Comparison of ENCODE assay signal across 16 cellular contexts in genomic region chr1:39261712-39262221, GRCh38. TPM values are rescaled to one million over a fixed set of nuclear protein-coding genes. Genes with fewer than 3 reads are reported as not detected.
DNase-seq lines count a peak whose midpoint lies in the region; ATAC-seq, FAIRE-seq and TF ChIP-seq lines count a peak whose summit lies in the region.
"Had no signal": no experiment of that assay in that cellular context is flagged by ENCODE, and none has a peak within 500 bp of the region (broad histone marks: within the 10 kb centered on the region; RNA-seq: fewer than 3 reads in every experiment).

No MANE protein-coding gene starts in this region.

- no TSS peak for BruUV-seq in MCF 10A (replicated peaks; lab: Mats Ljungman, UMichigan)
- no TSS peak for BruUV-seq in mammary epithelial cell (replicated peaks; lab: Mats Ljungman, UMichigan)

- H3K79me2 ChIP-seq in mammary epithelial cell (ENCODE audit: insufficient read depth, low read length) = peaks cover 64% of the 10 kb centered on the region

- H4K20me1 ChIP-seq in mammary epithelial cell (ENCODE audit: insufficient read depth, low read length) = no peaks in the 10 kb centered on the region

- TF ChIP-seq CTCF in MCF 10A (IDR thresholded peaks at IDR 0.05; ENCODE audit: unreplicated experiment) (no peak), mammary epithelial cell (conservative IDR thresholded peaks at IDR 0.05 in 1 of 2, IDR thresholded peaks at IDR 0.05 in 1 of 2; ENCODE audit: extremely low read depth in 1 of 2, insufficient read depth in 1 of 2, low read depth in 1 of 2, low read length in 2 of 2) (no peak), GM13977 (IDR thresholded peaks at IDR 0.05; ENCODE audit: extremely low read depth, insufficient read depth, missing control alignments) (no peak)

- no peak overlapping the region for H3K9ac ChIP-seq in mammary epithelial cell (ENCODE audit: insufficient read depth, low read length)

- H3K36me3 Mint-ChIP-seq in MCF 10A (ENCODE audit: insufficient read depth, unreplicated experiment) = peaks cover 12% of the 10 kb centered on the region

- POLR2A ChIA-PET in MCF 10A (lab: Yijun Ruan, JAX) = interaction anchor here (0.9 to 3.5 kb wide), 7 partner anchors 14 to 158 kb away, joined by 3 to 18 read pairs (median 4); no protein-coding TSS in a partner anchor

- intact Hi-C loops in MCF 10A (cut with micrococcal nuclease) = no loop called here
- intact Hi-C loops in mammary epithelial cell (cut with micrococcal nuclease) = no loop called here

- no peak for TF ChIP-seq POLR2A in H54 (IDR thresholded peaks at IDR 0.05; ENCODE audit: low read depth, low read length)

- 100% methylated on average over 2 of the region's 2 CpGs for WGBS in mammary epithelial cell (ENCODE audit: low coverage, missing lambda C conversion rate)

- dilution Hi-C loops in mammary epithelial cell (cut with HindIII; ENCODE audit: low sequenced_read_pairs) = no loop called here

- in situ Hi-C loops in mammary epithelial cell (cut with MboI; ENCODE audit: low sequenced_read_pairs in 2 of 2) = loop anchor here (10.0 kb wide), 2 partner anchors 57 to 157 kb away; partner anchors contain the start of gene MACF1 (in 1 of the 2)
- in situ Hi-C loops in GM13977 (cut with MboI; ENCODE audit: low pct_unique_long_range_greater_than_20kb, low sequenced_read_pairs, unreplicated experiment) = loop anchor here (5.0 kb wide), 2 partner anchors 79 to 164 kb away; no protein-coding TSS in a partner anchor

- H3K4me2 ChIP-seq in mammary epithelial cell (ENCODE audit: insufficient read depth, low read depth, low read length) = no peak overlapping the region
- H3K4me2 ChIP-seq: hepatocyte had no signal

- CTCF ChIA-PET in MCF 10A (lab: Yijun Ruan, JAX) (interaction anchor here (0.5 to 8.1 kb wide), 7 partner anchors 8 to 1610 kb away, joined by 3 to 141 read pairs (median 4); no protein-coding TSS in a partner anchor), mammary epithelial cell (lab: Charles Lee; ENCODE audit: low non-redundant PET) (no interaction called here)

- no peak for FAIRE-seq in H54 (lab: Jason Lieb, UNC)

- no peak overlapping the region for H3K4me3 ChIP-seq in mammary epithelial cell (replicated peaks in 1 of 3; ENCODE audit: insufficient read depth in 1 of 3, low read depth in 2 of 3, low read length in 3 of 3)
- H3K4me3 ChIP-seq: hepatocyte had no signal

- no peak overlapping the region for H3K4me3 Mint-ChIP-seq in MCF 10A (ENCODE audit: unreplicated experiment)
- H3K4me3 Mint-ChIP-seq: brain, type B pancreatic cell had no signal

- peaks cover 3% of the 10 kb centered on the region for H3K4me1 ChIP-seq in mammary epithelial cell (ENCODE audit: insufficient read depth, low read length)

- H3K4me1 Mint-ChIP-seq in MCF 10A (ENCODE audit: insufficient read depth, unreplicated experiment) = peaks cover 10% of the 10 kb centered on the region

- no peaks in the 10 kb centered on the region for H3K27me3 Mint-ChIP-seq in MCF 10A (ENCODE audit: insufficient read depth, unreplicated experiment)
- H3K27me3 Mint-ChIP-seq: brain, type B pancreatic cell had no signal

- H3K36me3 ChIP-seq in mammary epithelial cell (ENCODE audit: insufficient read depth, low read length) = peaks cover 2% of the 10 kb centered on the region

- DNase-seq in MCF 10A (ENCODE audit: unreplicated experiment) = peak; percentile 50
- no peak for DNase-seq in mammary epithelial cell
- peak; percentile 17 for DNase-seq in dedifferentiated amniotic fluid mesenchymal stem cell (ENCODE audit: extremely low spot score)
- DNase-seq in H54 (ENCODE audit: insufficient read length, low spot score) = no peak
- DNase-seq in stimulated activated naive CD8-positive, alpha-beta T cell treated with anti-CD3 and anti-CD28 coated beads, Interleukin-15, Interleukin-2, amounts not matched to agents 100 U/mL and 50 U/mL, for 24 hours = no peak
- no peak for DNase-seq in GM13977 (ENCODE audit: low spot score)
- DNase-seq: DMS79 treated with DMSO at 0.1 percent for 48 hours, GOT3, left colon, NCI-H2171 treated with DMSO at 0.1 percent for 48 hours had no signal

- ATAC-seq in SK-N-SH treated with all-trans-retinoic acid at 6 μM for 48 hours (peak; percentile 61), HG03039 (IDR thresholded peaks at IDR 0.05; ENCODE audit: unreplicated experiment) (no peak)
- no peak for ATAC-seq in stimulated activated naive CD8-positive, alpha-beta T cell treated with anti-CD3 and anti-CD28 coated beads, Interleukin-15, Interleukin-2, amounts not matched to agents 100 U/mL and 50 U/mL, for 24 hours
- ATAC-seq: left colon had no signal

- no peaks in the 10 kb centered on the region for H3K9me3 Mint-ChIP-seq in MCF 10A (ENCODE audit: unreplicated experiment)
- H3K9me3 Mint-ChIP-seq: brain, type B pancreatic cell had no signal

- H3K27ac ChIP-seq in mammary epithelial cell (ENCODE audit: insufficient read depth, low read depth, low read length) = no peak overlapping the region
- H3K27ac ChIP-seq: hepatocyte, VCaP had no signal

- H3K9me3 ChIP-seq in mammary epithelial cell (replicated peaks; ENCODE audit: insufficient read depth, low read length) = no peaks in the 10 kb centered on the region

- no peak overlapping the region for H3K27ac Mint-ChIP-seq in MCF 10A (ENCODE audit: low read depth, unreplicated experiment)
- H3K27ac Mint-ChIP-seq: type B pancreatic cell had no signal

- H3K27me3 ChIP-seq in mammary epithelial cell (ENCODE audit: insufficient read depth, low read length) = no peaks in the 10 kb centered on the region
- H3K27me3 ChIP-seq: hepatocyte had no signal

- H2AFZ ChIP-seq in mammary epithelial cell (ENCODE audit: low read depth, low read length) = no peak overlapping the region
- H2AFZ ChIP-seq: hepatocyte had no signal

TF ChIP-seq in SK-N-SH treated with all-trans-retinoic acid at 6 μM for 48 hours, 23 proteins besides CTCF, POLR2A, EP300 and RAD21:
- no peak for TF ChIP-seq ZFP30 (CRISPR knock-in tag; IDR thresholded peaks at IDR 0.05)
- no peak for TF ChIP-seq ISL1 (CRISPR knock-in tag; IDR thresholded peaks at IDR 0.05)
- TF ChIP-seq BACH2 (CRISPR knock-in tag; IDR thresholded peaks at IDR 0.05; ENCODE audit: borderline replicate concordance) = no peak

RNA-seq across cellular contexts. Expression of gene MACF1, which starts 57.3 kb away (rescaled TPM):
- total RNA-seq in MCF 10A (2022) (188 and 197 TPM in 2 replicates), mammary epithelial cell (100 to 1,000 TPM; 304 to 440 TPM)
- 46.4 TPM for polyA plus RNA-seq in mammary epithelial cell
- 258 TPM for polyA minus RNA-seq in mammary epithelial cell

Comparison
In these comparisons a context has a peak if more than half of its experiments do, and no peak if none do; other contexts are left out.
1. DNase-seq: peak in MCF 10A (single experiment) and dedifferentiated amniotic fluid mesenchymal stem cell (single experiment); none in mammary epithelial cell (single experiment), H54 (single experiment), stimulated activated naive CD8-positive, alpha-beta T cell treated with anti-CD3 and anti-CD28 coated beads, Interleukin-15, Interleukin-2, amounts not matched to agents 100 U/mL and 50 U/mL, for 24 hours (single experiment) and GM13977 (single experiment).